22 cellular contexts compared by ENCODE assay signal in genomic region chr20:54346269-54346668, GRCh38.
DNase-seq lines count a peak whose midpoint lies in the region; ATAC-seq and TF ChIP-seq lines count a peak whose summit lies in the region.
"Had no signal": no experiment of that assay in that cellular context is flagged by ENCODE, and none has a peak within 500 bp of the region (broad histone marks: within the 10 kb centered on the region; RNA-seq: fewer than 3 reads in every experiment).

No MANE protein-coding gene starts in this region.

- no peaks in the 10 kb centered on the region for H3K9me3 ChIP-seq in HUES64 (ENCODE audit: insufficient read depth, low read depth, low read length)
- no peaks in the 10 kb centered on the region for H3K9me3 ChIP-seq in iPS-20b (ENCODE audit: insufficient read depth, low read depth, low read length)
- H3K9me3 ChIP-seq: adrenal gland, mucosa of descending colon had no signal

- peak overlapping the region; percentile 1; the same call in 1 of the 2 replicates for H3K27ac ChIP-seq in HUES64 (ENCODE audit: low read depth, low read length)
- peak overlapping the region; percentile 48 for H3K27ac ChIP-seq in iPS-20b (ENCODE audit: low read length)
- H3K27ac ChIP-seq: adrenal gland, RWPE1 had no signal

- H3K27ac Mint-ChIP-seq in Calu3 (ENCODE audit: unreplicated experiment), result peak overlapping the region; percentile 55
- H3K27ac Mint-ChIP-seq: T-helper 1 cell treated with Interleukin-12 subunit alpha and Interleukin-12 subunit beta and Interleukin-4 antibody, amounts not matched to agents 30 μg/mL and 1 μg/mL, for 36 hours had no signal

- H3K9ac ChIP-seq in HUES64 (ENCODE audit: low read depth, low read length) (0 out of 2 replicates have a peak overlapping the region, but pooled peaks have one; percentile 10), iPS-20b (ENCODE audit: low read depth, low read length) (peak overlapping the region; percentile 6; the same call in 1 of the 2 replicates)

- DNase-seq in Calu3 (no peak), OCI-M1 (lab: John Stamatoyannopoulos, UW) (peak; percentile 25), AML-193 (lab: John Stamatoyannopoulos, UW) (no peak), NCI-H1930 (lab: John Stamatoyannopoulos, UW) (no peak), DMS79 treated with DMSO at 0.1 percent for 48 hours (lab: John Stamatoyannopoulos, UW) (no peak)
- DNase-seq: activated CD4-positive, CD25-positive, alpha-beta regulatory T cell; adrenal gland; central memory CD4-positive, alpha-beta T cell; DMS 273 treated with DMSO at 0.1 percent for 48 hours; effector CD8-positive, alpha-beta T cell; hypothalamus; Kasumi-1; left colon; mucosa of descending colon; NCI-H187 treated with DMSO at 0.1 percent for 48 hours; NCI-H524 treated with DMSO at 0.1 percent for 48 hours; stimulated activated CD4-positive, alpha-beta T cell treated with anti-CD3 and anti-CD28 coated beads, Interleukin-4, amount 100 ng/mL, for 24 hours had no signal

- ATAC-seq in GM21360 (IDR thresholded peaks at IDR 0.05; ENCODE audit: unreplicated experiment), result no peak
- ATAC-seq: left colon, mucosa of descending colon had no signal

- H3K4me1 ChIP-seq in HUES64 (ENCODE audit: insufficient read depth, low read length), result peaks cover 29% of the 10 kb centered on the region
- peaks cover 26% of the 10 kb centered on the region for H3K4me1 ChIP-seq in iPS-20b (ENCODE audit: insufficient read depth, low read length)

- no peaks in the 10 kb centered on the region for H3K27me3 Mint-ChIP-seq in Calu3 (ENCODE audit: unreplicated experiment)

- no peak for TF ChIP-seq CTCF in Calu3 (IDR thresholded peaks at IDR 0.05; ENCODE audit: unreplicated experiment)

- H3K4me3 ChIP-seq in HUES64 (ENCODE audit: low read length) (no peak overlapping the region), iPS-20b (ENCODE audit: low read length) (peak overlapping the region; percentile 25)
- H3K4me3 ChIP-seq: adrenal gland, mucosa of descending colon had no signal

- CTCF ChIA-PET in Calu3 (lab: Charles Lee), result no interaction called here

- H3K36me3 Mint-ChIP-seq in Calu3 (ENCODE audit: insufficient read depth, unreplicated experiment), result peaks cover 12% of the 10 kb centered on the region

- peaks cover 6% of the 10 kb centered on the region for H3K9me3 Mint-ChIP-seq in Calu3 (ENCODE audit: low read depth, unreplicated experiment)

- no peak overlapping the region for H3K4me3 Mint-ChIP-seq in Calu3 (ENCODE audit: low read depth, unreplicated experiment)
- H3K4me3 Mint-ChIP-seq: T-helper 1 cell treated with Interleukin-12 subunit alpha and Interleukin-12 subunit beta and Interleukin-4 antibody, amounts not matched to agents 30 μg/mL and 1 μg/mL, for 36 hours had no signal

- H3K36me3 ChIP-seq in HUES64 (ENCODE audit: insufficient read depth, low read length) (no peaks in the 10 kb centered on the region), iPS-20b (ENCODE audit: insufficient read depth, low read depth, low read length) (no peaks in the 10 kb centered on the region)
- H3K36me3 ChIP-seq: adrenal gland had no signal

- H3K27me3 ChIP-seq in HUES64 (ENCODE audit: insufficient read depth, low read length), result no peaks in the 10 kb centered on the region
- H3K27me3 ChIP-seq in iPS-20b (ENCODE audit: insufficient read depth, low read length), result no peaks in the 10 kb centered on the region
- H3K27me3 ChIP-seq: adrenal gland had no signal

- peaks cover 55% of the 10 kb centered on the region for H3K4me1 Mint-ChIP-seq in Calu3 (ENCODE audit: low read depth, unreplicated experiment)

- 100% methylated on average over 1 of the region's 1 CpG for WGBS in HUES64

- intact Hi-C loops in Calu3 (cut with micrococcal nuclease; ENCODE audit: unreplicated experiment), result loop anchor here (5.0 to 10.0 kb wide), 2 partner anchors 79 to 241 kb away; no protein-coding TSS in a partner anchor

- BruUV-seq in Calu3 (replicated peaks; lab: Mats Ljungman, UMichigan), result no TSS peak
